In genomic region chr20:51275181-51275580, GRCh38 we compare ENCODE assay signal across 16 cellular contexts.
"Had no signal": no experiment of that assay in that cellular context is flagged by ENCODE, and none has a peak within 500 bp of the region (broad histone marks: within the 10 kb centered on the region; RNA-seq: fewer than 3 reads in every experiment).

No MANE protein-coding gene starts in this region.

- H3K4me3 ChIP-seq: ascending aorta, esophagus muscularis mucosa, left ventricle myocardium inferior, right atrium auricular region, skin epidermis, transverse colon had no signal

- H3K9me3 ChIP-seq: transverse colon had no signal

- DNase-seq: activated CD4-positive, alpha-beta T cell treated with anti-CD3 and anti-CD28 coated beads, Interleukin-2, amount 50 U/mL, for 4 hours; activated naive CD4-positive, alpha-beta T cell treated with anti-CD3 and anti-CD28 coated beads for 36 hours; cortex of kidney; effector CD4-positive, alpha-beta T cell; glutamatergic neuron; left ventricle myocardium inferior; naive thymus-derived CD8-positive, alpha-beta T cell; stimulated activated CD4-positive, alpha-beta T cell treated with anti-CD3 and anti-CD28 coated beads, Interleukin-4, amount 100 ng/mL, for 24 hours; stimulated activated naive CD4-positive, alpha-beta T cell treated with Interleukin-2 at 50 U/mL for 16 hours; SW 1271; transverse colon had no signal

- H3K27ac Mint-ChIP-seq: activated naive CD4-positive, alpha-beta T cell treated with anti-CD3 and anti-CD28 coated beads for 36 hours; activated T-helper 2 cell treated with anti-CD3 and anti-CD28 coated beads, Interferon-gamma antibody, Interleukin-2, Interleukin-4, amounts not matched to agents 10 μg/mL and 5 μg/mL and 100 μg/mL, durations not matched to agents 14 hours and 24 hours and 36 hours; naive thymus-derived CD8-positive, alpha-beta T cell had no signal

- H3K27me3 ChIP-seq: ascending aorta, right atrium auricular region had no signal

- H3K36me3 ChIP-seq: ascending aorta, esophagus muscularis mucosa, left ventricle myocardium inferior, right atrium auricular region, transverse colon had no signal

- H3K27ac ChIP-seq: ascending aorta, esophagus muscularis mucosa, left ventricle myocardium inferior, right atrium auricular region, skin epidermis, transverse colon had no signal

- H3K4me1 ChIP-seq: ascending aorta, right atrium auricular region, transverse colon had no signal

- H3K4me3 Mint-ChIP-seq: activated naive CD4-positive, alpha-beta T cell treated with anti-CD3 and anti-CD28 coated beads for 36 hours; naive thymus-derived CD8-positive, alpha-beta T cell had no signal

- H3K9me3 Mint-ChIP-seq: activated T-helper 2 cell treated with anti-CD3 and anti-CD28 coated beads, Interferon-gamma antibody, Interleukin-2, Interleukin-4, amounts not matched to agents 10 μg/mL and 5 μg/mL and 100 μg/mL, durations not matched to agents 14 hours and 24 hours and 36 hours had no signal
